In the genomic region with DNA sequence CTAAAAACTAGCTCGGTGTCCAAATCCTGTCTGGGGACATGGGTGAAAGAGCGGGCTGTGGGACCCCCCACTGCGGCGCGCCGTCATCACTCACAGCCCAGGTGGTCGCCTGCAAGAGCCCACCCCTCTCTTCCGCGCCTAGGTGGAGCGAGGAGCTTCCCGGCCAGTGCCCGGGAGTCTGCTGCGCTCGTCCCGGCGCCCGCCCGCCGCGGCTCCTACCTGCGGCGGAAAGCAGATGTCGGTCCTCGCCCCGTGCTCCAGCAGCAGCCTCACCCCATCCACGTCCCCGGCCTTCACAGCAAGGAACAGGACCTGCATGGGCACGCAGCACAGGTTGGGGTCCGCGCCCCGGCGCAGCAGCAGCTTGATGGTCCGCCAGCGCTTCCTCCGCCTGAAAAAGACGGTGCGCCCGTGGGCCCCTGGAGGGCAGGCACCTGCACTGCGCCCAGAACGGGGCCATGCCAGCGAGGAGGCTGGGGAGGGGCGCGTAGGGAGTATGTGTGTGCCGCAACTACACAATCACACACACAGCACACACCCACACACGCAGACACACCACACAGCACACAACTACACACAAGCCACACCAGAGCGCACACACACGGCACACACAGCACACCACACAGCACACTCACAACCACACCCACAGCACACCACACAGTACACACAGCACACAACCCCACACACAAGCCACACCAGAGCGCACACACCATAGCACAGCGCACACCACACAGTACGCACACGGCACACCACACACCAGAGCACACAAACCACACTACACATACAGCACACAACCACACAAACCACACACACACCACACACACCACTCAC, we compare ENCODE assay signal across 11 cellular contexts. TPM values are rescaled to one million over a fixed set of nuclear protein-coding genes. Genes with fewer than 3 reads are reported as not detected.
DNase-seq lines count a peak whose midpoint lies in the region; ATAC-seq lines count a peak whose summit lies in the region.
"Had no signal": no experiment of that assay in that cellular context is flagged by ENCODE, and none has a peak within 500 bp of the region (broad histone marks: within the 10 kb centered on the region; RNA-seq: fewer than 3 reads in every experiment).

No MANE protein-coding gene starts in this region.

- POLR2A ChIA-PET in activated CD4-positive, alpha-beta memory T cell treated with anti-CD3 and anti-CD28 coated beads for 36 hours (lab: Charles Lee), result no interaction called here
- POLR2A ChIA-PET in activated CD4-positive, alpha-beta memory T cell treated with anti-CD3 and anti-CD28 coated beads, Interleukin-2, amount 10 ng/mL, durations not matched to agents 7 days and 5 days (lab: Charles Lee), result no interaction called here

- no peaks in the 10 kb centered on the region for H3K27me3 Mint-ChIP-seq in activated CD4-positive, alpha-beta memory T cell treated with anti-CD3 and anti-CD28 coated beads for 36 hours
- H3K27me3 Mint-ChIP-seq in activated CD4-positive, alpha-beta memory T cell treated with anti-CD3 and anti-CD28 coated beads, Interleukin-2, amount 10 ng/mL, durations not matched to agents 7 days and 5 days, result no peaks in the 10 kb centered on the region
- no peaks in the 10 kb centered on the region for H3K27me3 Mint-ChIP-seq in activated T-helper 17 cell treated with anti-CD3 and anti-CD28 coated beads, Interleukin-2, amount 50 U/mL, for 72 hours

- H3K9me3 Mint-ChIP-seq in activated CD4-positive, alpha-beta memory T cell treated with anti-CD3 and anti-CD28 coated beads for 36 hours, result peaks cover 15% of the 10 kb centered on the region
- peaks cover 25% of the 10 kb centered on the region for H3K9me3 Mint-ChIP-seq in activated CD4-positive, alpha-beta memory T cell treated with anti-CD3 and anti-CD28 coated beads, Interleukin-2, amount 10 ng/mL, durations not matched to agents 7 days and 5 days
- no peaks in the 10 kb centered on the region for H3K9me3 Mint-ChIP-seq in activated T-helper 17 cell treated with anti-CD3 and anti-CD28 coated beads, Interleukin-2, amount 50 U/mL, for 72 hours
- H3K9me3 Mint-ChIP-seq: natural killer cell had no signal

- CTCF ChIA-PET in activated CD4-positive, alpha-beta memory T cell treated with anti-CD3 and anti-CD28 coated beads for 36 hours (lab: Charles Lee), result no interaction called here
- CTCF ChIA-PET in activated CD4-positive, alpha-beta memory T cell treated with anti-CD3 and anti-CD28 coated beads, Interleukin-2, amount 10 ng/mL, durations not matched to agents 7 days and 5 days (lab: Charles Lee), result interaction anchor here (0.6 kb wide), 1 partner anchor 319 kb away, joined by 3 read pairs; no protein-coding TSS in a partner anchor

- H3K4me3 ChIP-seq in iPS-18c (ENCODE audit: insufficient read depth, low read depth, low read length) (peak overlapping the region; percentile 50), skeletal muscle cell (ENCODE audit: low read depth, low read length) (peak overlapping the region; percentile 29)

- DNase-seq in activated CD4-positive, alpha-beta memory T cell treated with anti-CD3 and anti-CD28 coated beads for 36 hours, result peak; percentile 8
- DNase-seq in activated CD4-positive, alpha-beta memory T cell treated with anti-CD3 and anti-CD28 coated beads, Interleukin-2, amount 10 ng/mL, durations not matched to agents 7 days and 5 days, result no peak
- no peak for DNase-seq in skeletal muscle cell (ENCODE audit: low read depth)
- no peak for DNase-seq in activated CD4-positive, alpha-beta T cell treated with anti-CD3 and anti-CD28 coated beads for 4 hours
- no peak for DNase-seq in amygdala (lab: John Stamatoyannopoulos, UW)
- DNase-seq: GF-D8, natural killer cell, WERI-Rb-1 had no signal

- intact Hi-C loops in activated CD4-positive, alpha-beta memory T cell treated with anti-CD3 and anti-CD28 coated beads for 36 hours (cut with micrococcal nuclease), result no loop called here

- ATAC-seq in activated T-helper 17 cell treated with anti-CD3 and anti-CD28 coated beads, Interleukin-2, amount 50 U/mL, for 72 hours (replicated peaks), result peak; percentile 14
- no peak for ATAC-seq in GM18867 (IDR thresholded peaks at IDR 0.05; ENCODE audit: unreplicated experiment)

- H3K4me3 Mint-ChIP-seq in activated CD4-positive, alpha-beta memory T cell treated with anti-CD3 and anti-CD28 coated beads for 36 hours, result no peak overlapping the region
- H3K4me3 Mint-ChIP-seq in activated CD4-positive, alpha-beta memory T cell treated with anti-CD3 and anti-CD28 coated beads, Interleukin-2, amount 10 ng/mL, durations not matched to agents 7 days and 5 days, result no peak overlapping the region
- H3K4me3 Mint-ChIP-seq in activated T-helper 17 cell treated with anti-CD3 and anti-CD28 coated beads, Interleukin-2, amount 50 U/mL, for 72 hours, result no peak overlapping the region
- H3K4me3 Mint-ChIP-seq: natural killer cell had no signal

- no peaks in the 10 kb centered on the region for H3K4me1 Mint-ChIP-seq in activated CD4-positive, alpha-beta memory T cell treated with anti-CD3 and anti-CD28 coated beads for 36 hours (ENCODE audit: low read depth)
- H3K4me1 Mint-ChIP-seq in activated CD4-positive, alpha-beta memory T cell treated with anti-CD3 and anti-CD28 coated beads, Interleukin-2, amount 10 ng/mL, durations not matched to agents 7 days and 5 days, result no peaks in the 10 kb centered on the region
- H3K4me1 Mint-ChIP-seq in activated T-helper 17 cell treated with anti-CD3 and anti-CD28 coated beads, Interleukin-2, amount 50 U/mL, for 72 hours, result peaks cover 6% of the 10 kb centered on the region

- peaks cover 33% of the 10 kb centered on the region for H3K36me3 Mint-ChIP-seq in activated CD4-positive, alpha-beta memory T cell treated with anti-CD3 and anti-CD28 coated beads for 36 hours
- H3K36me3 Mint-ChIP-seq in activated CD4-positive, alpha-beta memory T cell treated with anti-CD3 and anti-CD28 coated beads, Interleukin-2, amount 10 ng/mL, durations not matched to agents 7 days and 5 days (ENCODE audit: low read depth), result peaks cover 39% of the 10 kb centered on the region
- peaks cover 33% of the 10 kb centered on the region for H3K36me3 Mint-ChIP-seq in activated T-helper 17 cell treated with anti-CD3 and anti-CD28 coated beads, Interleukin-2, amount 50 U/mL, for 72 hours (ENCODE audit: low read depth)
- H3K36me3 Mint-ChIP-seq: natural killer cell had no signal

- H3K9me3 ChIP-seq in iPS-18c (ENCODE audit: control insufficient read depth, insufficient read depth, low read length), result peaks cover 2% of the 10 kb centered on the region

- no peak overlapping the region for H3K27ac Mint-ChIP-seq in activated CD4-positive, alpha-beta memory T cell treated with anti-CD3 and anti-CD28 coated beads for 36 hours
- H3K27ac Mint-ChIP-seq in activated CD4-positive, alpha-beta memory T cell treated with anti-CD3 and anti-CD28 coated beads, Interleukin-2, amount 10 ng/mL, durations not matched to agents 7 days and 5 days, result no peak overlapping the region
- no peak overlapping the region for H3K27ac Mint-ChIP-seq in activated T-helper 17 cell treated with anti-CD3 and anti-CD28 coated beads, Interleukin-2, amount 50 U/mL, for 72 hours

RNA-seq across cellular contexts. Expression of a gene that starts 37.4 kb away (rescaled TPM):
- total RNA-seq in activated CD4-positive, alpha-beta memory T cell treated with anti-CD3 and anti-CD28 coated beads for 36 hours, result 10 to 100 TPM; 18.4 to 19.1 TPM
- total RNA-seq in activated CD4-positive, alpha-beta memory T cell treated with anti-CD3 and anti-CD28 coated beads, Interleukin-2, amount 10 ng/mL, durations not matched to agents 7 days and 5 days, result 10 to 100 TPM; 28.2 to 31.5 TPM
- total RNA-seq in activated T-helper 17 cell treated with anti-CD3 and anti-CD28 coated beads, Interleukin-2, amount 50 U/mL, for 72 hours, result 10 to 100 TPM; 14.5 to 28.8 TPM

RNA-seq across cellular contexts. Expression of a gene that starts 39.8 kb away (rescaled TPM):
- total RNA-seq in activated CD4-positive, alpha-beta memory T cell treated with anti-CD3 and anti-CD28 coated beads for 36 hours, result 1 to 10 TPM; 4.1 to 4.2 TPM
- 1 to 10 TPM; 7.9 to 9.3 TPM for total RNA-seq in activated CD4-positive, alpha-beta memory T cell treated with anti-CD3 and anti-CD28 coated beads, Interleukin-2, amount 10 ng/mL, durations not matched to agents 7 days and 5 days
- 1 to 10 TPM; 3.6 to 8.3 TPM for total RNA-seq in activated T-helper 17 cell treated with anti-CD3 and anti-CD28 coated beads, Interleukin-2, amount 50 U/mL, for 72 hours

RNA-seq across cellular contexts. Expression of a gene that starts 47.9 kb away (rescaled TPM):
- 10 to 100 TPM; 55.2 to 56.0 TPM for total RNA-seq in activated CD4-positive, alpha-beta memory T cell treated with anti-CD3 and anti-CD28 coated beads for 36 hours
- total RNA-seq in activated CD4-positive, alpha-beta memory T cell treated with anti-CD3 and anti-CD28 coated beads, Interleukin-2, amount 10 ng/mL, durations not matched to agents 7 days and 5 days, result 100 to 1,000 TPM; 135 to 144 TPM
- total RNA-seq in activated T-helper 17 cell treated with anti-CD3 and anti-CD28 coated beads, Interleukin-2, amount 50 U/mL, for 72 hours, result 10 to 100 TPM; 27.2 to 52.7 TPM
